19 cellular contexts compared by ENCODE assay signal in genomic region chr1:175410560-175410959, GRCh38.
"Had no signal": no experiment of that assay in that cellular context is flagged by ENCODE, and none has a peak within 500 bp of the region (broad histone marks: within the 10 kb centered on the region; RNA-seq: fewer than 3 reads in every experiment).

No MANE protein-coding gene starts in this region.

- H3K9me3 Mint-ChIP-seq: activated naive CD4-positive, alpha-beta T cell treated with anti-CD3 and anti-CD28 coated beads for 36 hours; activated naive CD8-positive, alpha-beta T cell treated with anti-CD3 and anti-CD28 coated beads, Interleukin-2, amount 10 ng/mL, durations not matched to agents 7 days and 5 days; endodermal cell; natural killer cell; T-helper 1 cell treated with Interleukin-12 subunit alpha and Interleukin-12 subunit beta and Interleukin-4 antibody, amounts not matched to agents 30 μg/mL and 1 μg/mL, for 36 hours had no signal

- DNase-seq: activated CD4-positive, alpha-beta T cell treated with anti-CD3 and anti-CD28 coated beads, Interleukin-2, amount 50 U/mL, for 1 hour; activated effector memory CD4-positive, alpha-beta T cell treated with Interleukin-2 at 50 U/mL for 16 hours; activated naive CD4-positive, alpha-beta T cell treated with anti-CD3 and anti-CD28 coated beads for 36 hours; activated naive CD8-positive, alpha-beta T cell treated with anti-CD3 and anti-CD28 coated beads, Interleukin-2, amount 10 ng/mL, durations not matched to agents 7 days and 5 days; activated T-cell treated with anti-CD3 and anti-CD28 coated beads, Interleukin-2, amount 50 U/mL, for 48 hours; amniotic stem cell; cortex of kidney; endodermal cell; kidney glomerular epithelial cell; left ventricle myocardium inferior; midbrain; natural killer cell; stimulated activated CD4-positive, alpha-beta T cell treated with anti-CD3 and anti-CD28 coated beads, Interleukin-4, amount 100 ng/mL, for 24 hours; stimulated activated naive CD8-positive, alpha-beta T cell treated with anti-CD3 and anti-CD28 coated beads, Interleukin-15, Interleukin-2, amounts not matched to agents 100 U/mL and 50 U/mL, for 24 hours; upper lobe of left lung had no signal

- H3K27ac Mint-ChIP-seq: activated naive CD4-positive, alpha-beta T cell treated with anti-CD3 and anti-CD28 coated beads for 36 hours; activated naive CD8-positive, alpha-beta T cell treated with anti-CD3 and anti-CD28 coated beads, Interleukin-2, amount 10 ng/mL, durations not matched to agents 7 days and 5 days; endodermal cell; natural killer cell; progenitor cell of endocrine pancreas; T-helper 1 cell treated with Interleukin-12 subunit alpha and Interleukin-12 subunit beta and Interleukin-4 antibody, amounts not matched to agents 30 μg/mL and 1 μg/mL, for 36 hours had no signal

- H3K4me1 ChIP-seq: left ventricle myocardium inferior, upper lobe of left lung had no signal

- H3K36me3 Mint-ChIP-seq: activated naive CD8-positive, alpha-beta T cell treated with anti-CD3 and anti-CD28 coated beads, Interleukin-2, amount 10 ng/mL, durations not matched to agents 7 days and 5 days; natural killer cell had no signal

- H3K27me3 ChIP-seq: cardiac muscle cell, upper lobe of left lung had no signal

- H3K4me3 Mint-ChIP-seq: activated naive CD4-positive, alpha-beta T cell treated with anti-CD3 and anti-CD28 coated beads for 36 hours; activated naive CD8-positive, alpha-beta T cell treated with anti-CD3 and anti-CD28 coated beads, Interleukin-2, amount 10 ng/mL, durations not matched to agents 7 days and 5 days; endodermal cell; natural killer cell; T-helper 1 cell treated with Interleukin-12 subunit alpha and Interleukin-12 subunit beta and Interleukin-4 antibody, amounts not matched to agents 30 μg/mL and 1 μg/mL, for 36 hours had no signal

- H3K9me3 ChIP-seq: left ventricle myocardium inferior, upper lobe of left lung had no signal

- H3K4me1 Mint-ChIP-seq: activated naive CD8-positive, alpha-beta T cell treated with anti-CD3 and anti-CD28 coated beads, Interleukin-2, amount 10 ng/mL, durations not matched to agents 7 days and 5 days had no signal

- H3K4me3 ChIP-seq: cardiac muscle cell, left ventricle myocardium inferior, upper lobe of left lung had no signal

- H3K27ac ChIP-seq: cardiac muscle cell, left ventricle myocardium inferior, upper lobe of left lung, VCaP had no signal

- H3K27me3 Mint-ChIP-seq: activated naive CD8-positive, alpha-beta T cell treated with anti-CD3 and anti-CD28 coated beads, Interleukin-2, amount 10 ng/mL, durations not matched to agents 7 days and 5 days had no signal

- H3K36me3 ChIP-seq: cardiac muscle cell, left ventricle myocardium inferior, upper lobe of left lung had no signal
